1 cellular context compared by ENCODE assay signal in the genomic region with DNA sequence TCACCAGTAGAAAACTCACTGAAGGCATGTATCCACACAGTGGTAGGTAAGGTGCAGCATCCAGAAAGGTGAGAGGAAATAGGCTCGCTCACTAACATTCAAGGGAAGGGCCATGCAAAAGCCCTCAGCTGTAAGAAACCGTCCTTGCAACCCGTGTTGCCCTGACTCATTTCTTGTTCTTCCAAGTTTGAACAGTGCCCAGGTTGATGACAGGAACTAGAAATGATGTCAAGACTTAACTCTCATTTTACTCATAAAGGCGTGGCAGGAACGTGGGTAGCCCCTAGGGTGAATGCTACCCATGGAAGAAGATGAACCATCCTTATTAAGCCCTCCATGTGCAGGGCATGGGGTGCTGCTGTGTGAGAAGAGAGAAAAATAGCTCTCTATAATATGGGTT.
TF ChIP-seq lines count a peak whose summit lies in the region.

No MANE protein-coding gene starts in this region.

TF ChIP-seq in GM23338, 12 proteins besides CTCF, POLR2A, EP300 and RAD21:
- TF ChIP-seq, protein P1, sequence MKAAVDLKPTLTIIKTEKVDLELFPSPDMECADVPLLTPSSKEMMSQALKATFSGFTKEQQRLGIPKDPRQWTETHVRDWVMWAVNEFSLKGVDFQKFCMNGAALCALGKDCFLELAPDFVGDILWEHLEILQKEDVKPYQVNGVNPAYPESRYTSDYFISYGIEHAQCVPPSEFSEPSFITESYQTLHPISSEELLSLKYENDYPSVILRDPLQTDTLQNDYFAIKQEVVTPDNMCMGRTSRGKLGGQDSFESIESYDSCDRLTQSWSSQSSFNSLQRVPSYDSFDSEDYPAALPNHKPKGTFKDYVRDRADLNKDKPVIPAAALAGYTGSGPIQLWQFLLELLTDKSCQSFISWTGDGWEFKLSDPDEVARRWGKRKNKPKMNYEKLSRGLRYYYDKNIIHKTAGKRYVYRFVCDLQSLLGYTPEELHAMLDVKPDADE (IDR thresholded peaks at IDR 0.05) = no peak
- TF ChIP-seq EZH2phosphoT487 (IDR thresholded peaks at IDR 0.05; ENCODE audit: unreplicated experiment) = no peak
- no peak for TF ChIP-seq ZNF331 (CRISPR knock-in tag; IDR thresholded peaks at IDR 0.05; ENCODE audit: low read depth)
- TF ChIP-seq ZNF114 (CRISPR knock-in tag; IDR thresholded peaks at IDR 0.05) = no peak
- TF ChIP-seq NANOG (IDR thresholded peaks at IDR 0.05; ENCODE audit: borderline replicate concordance) = no peak
- TF ChIP-seq STAT1 (IDR thresholded peaks at IDR 0.05; ENCODE audit: unreplicated experiment) = no peak
- no peak for TF ChIP-seq JUNB (IDR thresholded peaks at IDR 0.05; ENCODE audit: unreplicated experiment)
- TF ChIP-seq, protein P2, sequence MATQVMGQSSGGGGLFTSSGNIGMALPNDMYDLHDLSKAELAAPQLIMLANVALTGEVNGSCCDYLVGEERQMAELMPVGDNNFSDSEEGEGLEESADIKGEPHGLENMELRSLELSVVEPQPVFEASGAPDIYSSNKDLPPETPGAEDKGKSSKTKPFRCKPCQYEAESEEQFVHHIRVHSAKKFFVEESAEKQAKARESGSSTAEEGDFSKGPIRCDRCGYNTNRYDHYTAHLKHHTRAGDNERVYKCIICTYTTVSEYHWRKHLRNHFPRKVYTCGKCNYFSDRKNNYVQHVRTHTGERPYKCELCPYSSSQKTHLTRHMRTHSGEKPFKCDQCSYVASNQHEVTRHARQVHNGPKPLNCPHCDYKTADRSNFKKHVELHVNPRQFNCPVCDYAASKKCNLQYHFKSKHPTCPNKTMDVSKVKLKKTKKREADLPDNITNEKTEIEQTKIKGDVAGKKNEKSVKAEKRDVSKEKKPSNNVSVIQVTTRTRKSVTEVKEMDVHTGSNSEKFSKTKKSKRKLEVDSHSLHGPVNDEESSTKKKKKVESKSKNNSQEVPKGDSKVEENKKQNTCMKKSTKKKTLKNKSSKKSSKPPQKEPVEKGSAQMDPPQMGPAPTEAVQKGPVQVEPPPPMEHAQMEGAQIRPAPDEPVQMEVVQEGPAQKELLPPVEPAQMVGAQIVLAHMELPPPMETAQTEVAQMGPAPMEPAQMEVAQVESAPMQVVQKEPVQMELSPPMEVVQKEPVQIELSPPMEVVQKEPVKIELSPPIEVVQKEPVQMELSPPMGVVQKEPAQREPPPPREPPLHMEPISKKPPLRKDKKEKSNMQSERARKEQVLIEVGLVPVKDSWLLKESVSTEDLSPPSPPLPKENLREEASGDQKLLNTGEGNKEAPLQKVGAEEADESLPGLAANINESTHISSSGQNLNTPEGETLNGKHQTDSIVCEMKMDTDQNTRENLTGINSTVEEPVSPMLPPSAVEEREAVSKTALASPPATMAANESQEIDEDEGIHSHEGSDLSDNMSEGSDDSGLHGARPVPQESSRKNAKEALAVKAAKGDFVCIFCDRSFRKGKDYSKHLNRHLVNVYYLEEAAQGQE (IDR thresholded peaks at IDR 0.05; ENCODE audit: unreplicated experiment) = no peak
- no peak for TF ChIP-seq EZH2 (IDR thresholded peaks at IDR 0.05; ENCODE audit: low read depth, unreplicated experiment)
- no peak for TF ChIP-seq CREB1 (CRISPR knock-in tag; IDR thresholded peaks at IDR 0.05; ENCODE audit: low read depth)
- TF ChIP-seq, protein P3, sequence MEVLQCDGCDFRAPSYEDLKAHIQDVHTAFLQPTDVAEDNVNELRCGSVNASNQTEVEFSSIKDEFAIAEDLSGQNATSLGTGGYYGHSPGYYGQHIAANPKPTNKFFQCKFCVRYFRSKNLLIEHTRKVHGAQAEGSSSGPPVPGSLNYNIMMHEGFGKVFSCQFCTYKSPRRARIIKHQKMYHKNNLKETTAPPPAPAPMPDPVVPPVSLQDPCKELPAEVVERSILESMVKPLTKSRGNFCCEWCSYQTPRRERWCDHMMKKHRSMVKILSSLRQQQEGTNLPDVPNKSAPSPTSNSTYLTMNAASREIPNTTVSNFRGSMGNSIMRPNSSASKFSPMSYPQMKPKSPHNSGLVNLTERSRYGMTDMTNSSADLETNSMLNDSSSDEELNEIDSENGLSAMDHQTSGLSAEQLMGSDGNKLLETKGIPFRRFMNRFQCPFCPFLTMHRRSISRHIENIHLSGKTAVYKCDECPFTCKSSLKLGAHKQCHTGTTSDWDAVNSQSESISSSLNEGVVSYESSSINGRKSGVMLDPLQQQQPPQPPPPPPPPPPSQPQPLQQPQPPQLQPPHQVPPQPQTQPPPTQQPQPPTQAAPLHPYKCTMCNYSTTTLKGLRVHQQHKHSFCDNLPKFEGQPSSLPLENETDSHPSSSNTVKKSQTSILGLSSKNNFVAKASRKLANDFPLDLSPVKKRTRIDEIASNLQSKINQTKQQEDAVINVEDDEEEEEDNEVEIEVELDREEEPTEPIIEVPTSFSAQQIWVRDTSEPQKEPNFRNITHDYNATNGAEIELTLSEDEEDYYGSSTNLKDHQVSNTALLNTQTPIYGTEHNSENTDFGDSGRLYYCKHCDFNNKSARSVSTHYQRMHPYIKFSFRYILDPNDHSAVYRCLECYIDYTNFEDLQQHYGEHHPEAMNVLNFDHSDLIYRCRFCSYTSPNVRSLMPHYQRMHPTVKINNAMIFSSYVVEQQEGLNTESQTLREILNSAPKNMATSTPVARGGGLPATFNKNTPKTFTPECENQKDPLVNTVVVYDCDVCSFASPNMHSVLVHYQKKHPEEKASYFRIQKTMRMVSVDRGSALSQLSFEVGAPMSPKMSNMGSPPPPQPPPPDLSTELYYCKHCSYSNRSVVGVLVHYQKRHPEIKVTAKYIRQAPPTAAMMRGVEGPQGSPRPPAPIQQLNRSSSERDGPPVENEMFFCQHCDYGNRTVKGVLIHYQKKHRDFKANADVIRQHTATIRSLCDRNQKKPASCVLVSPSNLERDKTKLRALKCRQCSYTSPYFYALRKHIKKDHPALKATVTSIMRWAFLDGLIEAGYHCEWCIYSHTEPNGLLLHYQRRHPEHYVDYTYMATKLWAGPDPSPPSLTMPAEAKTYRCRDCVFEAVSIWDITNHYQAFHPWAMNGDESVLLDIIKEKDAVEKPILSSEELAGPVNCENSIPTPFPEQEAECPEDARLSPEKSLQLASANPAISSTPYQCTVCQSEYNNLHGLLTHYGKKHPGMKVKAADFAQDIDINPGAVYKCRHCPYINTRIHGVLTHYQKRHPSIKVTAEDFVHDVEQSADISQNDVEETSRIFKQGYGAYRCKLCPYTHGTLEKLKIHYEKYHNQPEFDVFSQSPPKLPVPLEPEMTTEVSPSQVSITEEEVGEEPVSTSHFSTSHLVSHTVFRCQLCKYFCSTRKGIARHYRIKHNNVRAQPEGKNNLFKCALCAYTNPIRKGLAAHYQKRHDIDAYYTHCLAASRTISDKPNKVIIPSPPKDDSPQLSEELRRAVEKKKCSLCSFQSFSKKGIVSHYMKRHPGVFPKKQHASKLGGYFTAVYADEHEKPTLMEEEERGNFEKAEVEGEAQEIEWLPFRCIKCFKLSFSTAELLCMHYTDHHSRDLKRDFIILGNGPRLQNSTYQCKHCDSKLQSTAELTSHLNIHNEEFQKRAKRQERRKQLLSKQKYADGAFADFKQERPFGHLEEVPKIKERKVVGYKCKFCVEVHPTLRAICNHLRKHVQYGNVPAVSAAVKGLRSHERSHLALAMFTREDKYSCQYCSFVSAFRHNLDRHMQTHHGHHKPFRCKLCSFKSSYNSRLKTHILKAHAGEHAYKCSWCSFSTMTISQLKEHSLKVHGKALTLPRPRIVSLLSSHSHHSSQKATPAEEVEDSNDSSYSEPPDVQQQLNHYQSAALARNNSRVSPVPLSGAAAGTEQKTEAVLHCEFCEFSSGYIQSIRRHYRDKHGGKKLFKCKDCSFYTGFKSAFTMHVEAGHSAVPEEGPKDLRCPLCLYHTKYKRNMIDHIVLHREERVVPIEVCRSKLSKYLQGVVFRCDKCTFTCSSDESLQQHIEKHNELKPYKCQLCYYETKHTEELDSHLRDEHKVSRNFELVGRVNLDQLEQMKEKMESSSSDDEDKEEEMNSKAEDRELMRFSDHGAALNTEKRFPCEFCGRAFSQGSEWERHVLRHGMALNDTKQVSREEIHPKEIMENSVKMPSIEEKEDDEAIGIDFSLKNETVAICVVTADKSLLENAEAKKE (CRISPR knock-in tag; IDR thresholded peaks at IDR 0.05) = no peak
- no peak for TF ChIP-seq POLR2AphosphoS5 (IDR thresholded peaks at IDR 0.05; ENCODE audit: low read depth)
